8 cellular contexts compared by ENCODE assay signal in genomic region chr7:100208911-100209408, GRCh38. TPM values are rescaled to one million over a fixed set of nuclear protein-coding genes. Genes with fewer than 3 reads are reported as not detected.
DNase-seq lines count a peak whose midpoint lies in the region; ATAC-seq lines count a peak whose summit lies in the region.

No MANE protein-coding gene starts in this region.

- peak overlapping the region; percentile 77 for H3K27ac Mint-ChIP-seq in activated CD8-positive, alpha-beta memory T cell treated with anti-CD3 and anti-CD28 coated beads, Interleukin-2, amount 10 ng/mL, durations not matched to agents 7 days and 5 days
- H3K27ac Mint-ChIP-seq in stimulated activated naive B cell treated with anti-CD40 and anti-IgM and Interleukin-4, amounts not matched to agents 10 μg/mL and 1 μg/mL and 100 μg/mL, for 72 hours = peak overlapping the region; percentile 89

- no peaks in the 10 kb centered on the region for H3K9me3 Mint-ChIP-seq in activated CD8-positive, alpha-beta memory T cell treated with anti-CD3 and anti-CD28 coated beads, Interleukin-2, amount 10 ng/mL, durations not matched to agents 7 days and 5 days (ENCODE audit: low read depth)
- H3K9me3 Mint-ChIP-seq in stimulated activated naive B cell treated with anti-CD40 and anti-IgM and Interleukin-4, amounts not matched to agents 10 μg/mL and 1 μg/mL and 100 μg/mL, for 72 hours = peaks cover 0 to 4% of the 10 kb centered on the region in 2 donors

- peaks cover 14% of the 10 kb centered on the region for H3K36me3 Mint-ChIP-seq in activated CD8-positive, alpha-beta memory T cell treated with anti-CD3 and anti-CD28 coated beads, Interleukin-2, amount 10 ng/mL, durations not matched to agents 7 days and 5 days
- peaks cover 49 to 67% of the 10 kb centered on the region in 2 donors for H3K36me3 Mint-ChIP-seq in stimulated activated naive B cell treated with anti-CD40 and anti-IgM and Interleukin-4, amounts not matched to agents 10 μg/mL and 1 μg/mL and 100 μg/mL, for 72 hours

- H3K4me1 Mint-ChIP-seq in activated CD8-positive, alpha-beta memory T cell treated with anti-CD3 and anti-CD28 coated beads, Interleukin-2, amount 10 ng/mL, durations not matched to agents 7 days and 5 days = peaks cover 48% of the 10 kb centered on the region
- H3K4me1 Mint-ChIP-seq in stimulated activated naive B cell treated with anti-CD40 and anti-IgM and Interleukin-4, amounts not matched to agents 10 μg/mL and 1 μg/mL and 100 μg/mL, for 72 hours = peaks cover 48 to 67% of the 10 kb centered on the region in 2 donors

- no peaks in the 10 kb centered on the region for H3K27me3 Mint-ChIP-seq in activated CD8-positive, alpha-beta memory T cell treated with anti-CD3 and anti-CD28 coated beads, Interleukin-2, amount 10 ng/mL, durations not matched to agents 7 days and 5 days
- H3K27me3 Mint-ChIP-seq in stimulated activated naive B cell treated with anti-CD40 and anti-IgM and Interleukin-4, amounts not matched to agents 10 μg/mL and 1 μg/mL and 100 μg/mL, for 72 hours = no peaks in the 10 kb centered on the region

- H3K4me3 Mint-ChIP-seq in activated CD8-positive, alpha-beta memory T cell treated with anti-CD3 and anti-CD28 coated beads, Interleukin-2, amount 10 ng/mL, durations not matched to agents 7 days and 5 days = peak overlapping the region; percentile 40
- H3K4me3 Mint-ChIP-seq in stimulated activated naive B cell treated with anti-CD40 and anti-IgM and Interleukin-4, amounts not matched to agents 10 μg/mL and 1 μg/mL and 100 μg/mL, for 72 hours = peak overlapping the region; percentile 69 to 72

- DNase-seq in activated CD8-positive, alpha-beta memory T cell treated with anti-CD3 and anti-CD28 coated beads, Interleukin-2, amount 10 ng/mL, durations not matched to agents 7 days and 5 days = peak; percentile 88
- DNase-seq in activated CD8-positive, alpha-beta memory T cell treated with anti-CD3 and anti-CD28 coated beads for 24 hours = no peak
- peak; percentile 69 to 70 for DNase-seq in activated T-cell treated with anti-CD3 and anti-CD28 coated beads, Interleukin-2, amount 50 U/mL, for 48 hours
- no peak for DNase-seq in stimulated activated naive B cell treated with anti-CD40 and anti-IgM and Interleukin-4, amounts not matched to agents 10 μg/mL and 1 μg/mL and 100 μg/mL, for 72 hours
- DNase-seq in NCI-H2029 treated with DMSO at 0.1 percent for 48 hours (lab: John Stamatoyannopoulos, UW) (no peak), HT-29 (ENCODE audit: low spot score) (no peak)

- peak; percentile 89 for ATAC-seq in activated CD8-positive, alpha-beta memory T cell treated with anti-CD3 and anti-CD28 coated beads, Interleukin-2, amount 10 ng/mL, durations not matched to agents 7 days and 5 days
- ATAC-seq in HG02973 (IDR thresholded peaks at IDR 0.05; ENCODE audit: unreplicated experiment) (peak; percentile 79), HG02763 (IDR thresholded peaks at IDR 0.05; ENCODE audit: unreplicated experiment) (no peak)
- peak; percentile 83 to 89 for ATAC-seq in stimulated activated naive B cell treated with anti-CD40 and anti-IgM and Interleukin-4, amounts not matched to agents 10 μg/mL and 1 μg/mL and 100 μg/mL, for 72 hours (replicated peaks)

- CTCF ChIA-PET in activated CD8-positive, alpha-beta memory T cell treated with anti-CD3 and anti-CD28 coated beads, Interleukin-2, amount 10 ng/mL, durations not matched to agents 7 days and 5 days (lab: Charles Lee) = interaction anchor here (0.6 to 10.0 kb wide), 11 partner anchors 10 to 107 kb away, joined by 3 to 80 read pairs (median 7); partner anchors contain the start of genes GPC2, MBLAC1, PVRIG and STAG3

RNA-seq across cellular contexts. Expression of gene PVRIG, which starts 10.8 kb away (rescaled TPM):
- total RNA-seq in activated CD8-positive, alpha-beta memory T cell treated with anti-CD3 and anti-CD28 coated beads, Interleukin-2, amount 10 ng/mL, durations not matched to agents 7 days and 5 days = 10 to 100 TPM; 45.2 to 63.2 TPM
- not detected in 2 replicates for total RNA-seq in HT-29 (2014; rRNA removed; shearing (Covaris generic))

RNA-seq across cellular contexts. Expression of gene STAG3, which starts 31.2 kb away (rescaled TPM):
- 10 to 100 TPM in 1 of 2 experiments, 1 to 10 TPM in 1; 8.1 to 20.2 TPM for total RNA-seq in activated CD8-positive, alpha-beta memory T cell treated with anti-CD3 and anti-CD28 coated beads, Interleukin-2, amount 10 ng/mL, durations not matched to agents 7 days and 5 days
- 0.05 and 0.08 TPM in 2 replicates for total RNA-seq in HT-29 (2014; rRNA removed; shearing (Covaris generic))

RNA-seq across cellular contexts. Expression of gene GPC2, which starts 31.8 kb away (rescaled TPM):
- 1 to 10 TPM; 2.9 to 6.2 TPM for total RNA-seq in activated CD8-positive, alpha-beta memory T cell treated with anti-CD3 and anti-CD28 coated beads, Interleukin-2, amount 10 ng/mL, durations not matched to agents 7 days and 5 days
- 1.7 and 4.2 TPM in 2 replicates for total RNA-seq in HT-29 (2014; rRNA removed; shearing (Covaris generic))

RNA-seq across cellular contexts. Expression of gene GAL3ST4, which starts 40.5 kb away (rescaled TPM):
- 1 to 10 TPM in 1 of 2 experiments, under 1 TPM in 1; 0.61 to 1.4 TPM for total RNA-seq in activated CD8-positive, alpha-beta memory T cell treated with anti-CD3 and anti-CD28 coated beads, Interleukin-2, amount 10 ng/mL, durations not matched to agents 7 days and 5 days
- not detected in 2 replicates for total RNA-seq in HT-29 (2014; rRNA removed; shearing (Covaris generic))

RNA-seq across cellular contexts. Expression of gene TRAPPC14, which starts 50.4 kb away (rescaled TPM):
- 10 to 100 TPM; 36.8 to 43.5 TPM for total RNA-seq in activated CD8-positive, alpha-beta memory T cell treated with anti-CD3 and anti-CD28 coated beads, Interleukin-2, amount 10 ng/mL, durations not matched to agents 7 days and 5 days
- 22.5 and 27.8 TPM in 2 replicates for total RNA-seq in HT-29 (2014; rRNA removed; shearing (Covaris generic))

Comparison
In these comparisons a context has a peak if more than half of its experiments do, and no peak if none do; other contexts are left out.
1. DNase-seq: peak in activated CD8-positive, alpha-beta memory T cell treated with anti-CD3 and anti-CD28 coated beads, Interleukin-2, amount 10 ng/mL, durations not matched to agents 7 days and 5 days (single experiment) and activated T-cell treated with anti-CD3 and anti-CD28 coated beads, Interleukin-2, amount 50 U/mL, for 48 hours (2 of 2); none in activated CD8-positive, alpha-beta memory T cell treated with anti-CD3 and anti-CD28 coated beads for 24 hours (single experiment), stimulated activated naive B cell treated with anti-CD40 and anti-IgM and Interleukin-4, amounts not matched to agents 10 μg/mL and 1 μg/mL and 100 μg/mL, for 72 hours (single experiment), NCI-H2029 treated with DMSO at 0.1 percent for 48 hours (single experiment) and HT-29 (single experiment).
2. RNA of gene PVRIG, which starts 10.8 kb away (total RNA-seq): 45.2 to 63.2 TPM in activated CD8-positive, alpha-beta memory T cell treated with anti-CD3 and anti-CD28 coated beads, Interleukin-2, amount 10 ng/mL, durations not matched to agents 7 days and 5 days; not detected in HT-29; every median in the first group is over 10 times any median in the second.